ENCODE assay signal across 1 cellular context in the genomic region with DNA sequence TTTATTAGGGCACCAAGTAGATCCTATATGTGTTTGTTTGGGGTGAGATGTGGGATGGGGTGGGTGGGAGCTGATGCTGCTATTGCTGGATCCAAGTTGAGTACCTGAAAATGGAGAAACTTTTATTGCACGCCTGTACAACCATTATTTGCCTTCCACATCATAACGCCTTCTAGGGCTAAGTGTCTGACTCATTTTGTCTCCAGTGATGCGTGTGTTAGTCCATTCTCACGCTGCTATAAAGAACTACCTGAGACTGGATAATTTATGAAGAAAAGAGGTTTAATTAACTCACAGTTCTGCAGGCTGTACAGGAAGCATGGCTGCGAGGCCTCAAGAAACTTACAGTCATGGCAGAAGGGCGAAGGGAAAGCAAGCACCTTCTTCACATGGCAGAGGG.
TF ChIP-seq lines count a peak whose summit lies in the region.

No MANE protein-coding gene starts in this region.

TF ChIP-seq in K562, 482 proteins besides CTCF, POLR2A, EP300 and RAD21 (continued from another document):
- TF ChIP-seq, protein P1, sequence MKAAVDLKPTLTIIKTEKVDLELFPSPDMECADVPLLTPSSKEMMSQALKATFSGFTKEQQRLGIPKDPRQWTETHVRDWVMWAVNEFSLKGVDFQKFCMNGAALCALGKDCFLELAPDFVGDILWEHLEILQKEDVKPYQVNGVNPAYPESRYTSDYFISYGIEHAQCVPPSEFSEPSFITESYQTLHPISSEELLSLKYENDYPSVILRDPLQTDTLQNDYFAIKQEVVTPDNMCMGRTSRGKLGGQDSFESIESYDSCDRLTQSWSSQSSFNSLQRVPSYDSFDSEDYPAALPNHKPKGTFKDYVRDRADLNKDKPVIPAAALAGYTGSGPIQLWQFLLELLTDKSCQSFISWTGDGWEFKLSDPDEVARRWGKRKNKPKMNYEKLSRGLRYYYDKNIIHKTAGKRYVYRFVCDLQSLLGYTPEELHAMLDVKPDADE (conservative IDR thresholded peaks at IDR 0.05; ENCODE audit: control insufficient read depth, low read depth, low read length): no peak
